Comparison of ENCODE assay signal across 8 cellular contexts in the genomic region with DNA sequence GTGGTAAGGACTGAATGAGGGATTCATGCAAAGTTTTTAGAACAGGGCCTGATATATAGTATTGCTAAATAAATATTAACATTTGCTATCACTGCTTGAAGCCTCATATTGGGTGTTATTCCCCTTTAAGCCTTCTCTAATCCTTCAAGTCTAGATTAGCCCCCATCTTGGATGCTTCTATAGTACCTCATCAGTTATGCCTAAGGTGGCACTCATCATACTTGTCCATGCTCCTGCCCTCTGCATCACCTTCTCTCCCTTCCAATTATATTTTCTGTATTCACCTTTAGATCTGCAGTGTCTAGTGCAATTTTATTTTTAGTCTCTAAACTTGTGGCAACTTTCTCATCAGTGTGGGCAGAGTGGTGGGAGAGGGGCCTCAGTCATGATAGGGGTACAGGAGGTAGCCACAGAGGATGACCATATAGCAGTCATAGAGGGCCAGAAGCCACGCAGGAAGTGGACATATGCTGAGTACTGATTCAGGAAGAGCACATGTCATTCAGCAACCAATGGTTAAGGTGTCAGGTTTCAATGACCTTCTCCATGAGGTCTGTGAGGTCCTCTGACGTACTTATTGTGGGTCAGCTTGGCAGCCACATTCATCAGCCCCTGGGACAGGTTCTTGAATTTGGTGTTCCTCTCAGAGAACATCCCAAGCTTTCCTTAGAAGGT. TPM values are rescaled to one million over a fixed set of nuclear protein-coding genes. Genes with fewer than 3 reads are reported as not detected.
DNase-seq lines count a peak whose midpoint lies in the region; ATAC-seq, FAIRE-seq and TF ChIP-seq lines count a peak whose summit lies in the region.

No MANE protein-coding gene starts in this region.

- DNase-seq in GM12892 (ENCODE audit: insufficient read length) (no peak), fibroblast of peridontal ligament (ENCODE audit: extremely low read depth) (peak; percentile 7), EL (no peak), HPDE6-E6E7 (ENCODE audit: extremely low spot score) (no peak), germinal center (ENCODE audit: low spot score) (no peak), cerebellar cortex (ENCODE audit: low spot score) (no peak)

- H3K27me3 Mint-ChIP-seq in IgD-negative memory B cell, result peaks cover 1% of the 10 kb centered on the region

- peak; percentile 75 for TF ChIP-seq POLR2A in GM12892 (IDR thresholded peaks at IDR 0.05; ENCODE audit: low read depth, low read length)

- no peaks in the 10 kb centered on the region for H3K36me3 Mint-ChIP-seq in IgD-negative memory B cell

- H3K27ac Mint-ChIP-seq in IgD-negative memory B cell, result peak overlapping the region; percentile 88 to 97 (median 97)

- H3K4me1 Mint-ChIP-seq in IgD-negative memory B cell, result peaks cover 50 to 65% (median 52%) of the 10 kb centered on the region in 3 donors

- H3K9me3 Mint-ChIP-seq in IgD-negative memory B cell, result no peaks in the 10 kb centered on the region

- peak overlapping the region; percentile 42 to 98 (median 88) for H3K4me3 Mint-ChIP-seq in IgD-negative memory B cell

- peak; percentile 97 for FAIRE-seq in GM12892 (lab: Jason Lieb, UNC)

- ATAC-seq in GM21423 (IDR thresholded peaks at IDR 0.05; ENCODE audit: unreplicated experiment), result peak; percentile 47

RNA-seq across cellular contexts. Expression of a gene that starts 2.5 kb away (rescaled TPM):
- 161 TPM for polyA plus RNA-seq in GM12892 (2012; ENCODE audit: missing spikeins)
- 48.0 TPM for polyA plus RNA-seq in IgD-negative memory B cell
